Comparison of ENCODE assay signal across 8 cellular contexts in the genomic region with DNA sequence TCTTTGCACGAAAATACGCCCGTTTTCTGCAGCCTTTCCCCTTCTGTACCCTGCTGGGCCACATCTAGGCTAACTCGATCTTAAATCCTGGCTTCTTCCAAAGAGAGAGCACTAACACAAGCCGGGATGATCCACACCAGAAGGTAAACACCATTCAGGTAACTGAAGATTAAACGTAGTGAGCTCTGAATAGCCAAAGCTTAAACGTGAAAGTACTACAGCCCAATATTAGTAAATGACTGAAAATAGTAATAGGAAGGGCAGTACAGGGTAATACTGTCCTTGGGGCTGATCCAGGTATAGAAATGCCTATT. TPM values are rescaled to one million over a fixed set of nuclear protein-coding genes. Genes with fewer than 3 reads are reported as not detected.
A peak's percentile ranks its signal among the peaks of the same experiment; 100 is the strongest.
DNase-seq lines count a peak whose midpoint lies in the region; ATAC-seq and TF ChIP-seq lines count a peak whose summit lies in the region.

No MANE protein-coding gene starts in this region.

- CTCF ChIA-PET in MCF 10A (lab: Yijun Ruan, JAX), result interaction anchor here (0.7 to 1.3 kb wide), 3 partner anchors 9 to 605 kb away, joined by 3 to 18 read pairs (median 3); partner anchors contain the start of genes CCDC142 and TTC31

- no peak for TF ChIP-seq POLR2A in vagina (IDR thresholded peaks at IDR 0.05)

- H3K4me1 Mint-ChIP-seq in MCF 10A (ENCODE audit: insufficient read depth, unreplicated experiment) (peaks cover 8% of the 10 kb centered on the region), memory B cell (peaks cover 15% of the 10 kb centered on the region)

- peak overlapping the region; percentile 84 for H3K27ac ChIP-seq in vagina

- H3K36me3 Mint-ChIP-seq in MCF 10A (ENCODE audit: insufficient read depth, unreplicated experiment) (peaks cover 37% of the 10 kb centered on the region), memory B cell (peaks cover 10% of the 10 kb centered on the region)

- intact Hi-C loops in Right ventricle myocardium inferior (cut with DNase I), result no loop called here
- intact Hi-C loops in cardiac septum (cut with DNase I), result no loop called here
- intact Hi-C loops in MCF 10A (cut with micrococcal nuclease), result no loop called here
- intact Hi-C loops in vagina (cut with DNase I), result no loop called here

- DNase-seq in Right ventricle myocardium inferior (ENCODE audit: missing footprints) (no peak), cardiac septum (ENCODE audit: low spot score) (no peak), MCF 10A (ENCODE audit: unreplicated experiment) (no peak), memory B cell (ENCODE audit: low spot score in 2 of 2) (no peak), vagina (ENCODE audit: extremely low spot score in 2 of 2) (no peak), OCI-M2 (lab: John Stamatoyannopoulos, UW; ENCODE audit: unreplicated experiment) (no peak), HUDEP-2 (lab: John Stamatoyannopoulos, UW; ENCODE audit: unreplicated experiment in 76 of 76) (no peak)

- no peaks in the 10 kb centered on the region for H3K9me3 ChIP-seq in vagina

- peaks cover 22% of the 10 kb centered on the region for H3K4me1 ChIP-seq in vagina

- H3K27ac Mint-ChIP-seq in MCF 10A (ENCODE audit: low read depth, unreplicated experiment), result peak overlapping the region; percentile 97
- peak overlapping the region; percentile 97 for H3K27ac Mint-ChIP-seq in memory B cell

- H3K27me3 ChIP-seq in vagina, result no peaks in the 10 kb centered on the region

- H3K4me3 Mint-ChIP-seq in MCF 10A (ENCODE audit: unreplicated experiment) (peak overlapping the region; percentile 94), memory B cell (peak overlapping the region; percentile 96)

- peak overlapping the region; percentile 60 to 91 for H3K4me3 ChIP-seq in vagina

- H3K9me3 Mint-ChIP-seq in MCF 10A (ENCODE audit: unreplicated experiment) (no peaks in the 10 kb centered on the region), memory B cell (no peaks in the 10 kb centered on the region)

- H3K36me3 ChIP-seq in vagina, result peaks cover 0 to 20% of the 10 kb centered on the region in 2 donors

- H3K27me3 Mint-ChIP-seq in MCF 10A (ENCODE audit: insufficient read depth, unreplicated experiment) (no peaks in the 10 kb centered on the region), memory B cell (no peaks in the 10 kb centered on the region)

- POLR2A ChIA-PET in MCF 10A (lab: Yijun Ruan, JAX), result interaction anchor here (0.6 to 5.7 kb wide), 12 partner anchors 9 to 736 kb away, joined by 3 to 84 read pairs (median 4); partner anchors contain the start of genes C2orf81, CCDC142, HTRA2 and INO80B

- TF ChIP-seq CTCF in MCF 10A (IDR thresholded peaks at IDR 0.05; ENCODE audit: unreplicated experiment) (no peak), vagina (IDR thresholded peaks at IDR 0.05) (no peak)

- BruUV-seq in MCF 10A (replicated peaks; lab: Mats Ljungman, UMichigan), result TSS peak; percentile 92

- ATAC-seq in Right ventricle myocardium inferior, result peak; percentile 0
- ATAC-seq in memory B cell (ENCODE audit: low read depth), result no peak
- no peak for ATAC-seq in HG03025 (IDR thresholded peaks at IDR 0.05; ENCODE audit: low FRiP score, unreplicated experiment)

RNA-seq across cellular contexts. Expression of gene MRPL53, which starts 0.4 kb away (rescaled TPM):
- total RNA-seq in Right ventricle myocardium inferior (167 TPM), cardiac septum (134 TPM), MCF 10A (2022) (115 and 123 TPM in 2 replicates), vagina (40.3 TPM)

RNA-seq across cellular contexts. Expression of gene MOGS, which starts 7.7 kb away (rescaled TPM):
- 20.7 TPM for total RNA-seq in Right ventricle myocardium inferior
- 20.6 TPM for total RNA-seq in cardiac septum
- 60.4 and 67.9 TPM in 2 replicates for total RNA-seq in MCF 10A (2022)
- total RNA-seq in vagina, result 23.6 TPM

RNA-seq across cellular contexts. Expression of gene CCDC142, which starts 9.9 kb away (rescaled TPM):
- total RNA-seq in Right ventricle myocardium inferior (8.3 TPM), cardiac septum (8.0 TPM), MCF 10A (2022) (10.1 and 16.4 TPM in 2 replicates), vagina (41.3 TPM)

RNA-seq across cellular contexts. Expression of gene TTC31, which starts 10.0 kb away (rescaled TPM):
- 12.2 TPM for total RNA-seq in Right ventricle myocardium inferior
- 11.2 TPM for total RNA-seq in cardiac septum
- 17.6 and 18.1 TPM in 2 replicates for total RNA-seq in MCF 10A (2022)
- total RNA-seq in vagina, result 11.8 TPM

RNA-seq across cellular contexts. Expression of gene WBP1, which starts 14.7 kb away (rescaled TPM):
- 44.3 TPM for total RNA-seq in Right ventricle myocardium inferior
- 47.7 TPM for total RNA-seq in cardiac septum
- 45.7 and 46.5 TPM in 2 replicates for total RNA-seq in MCF 10A (2022)
- 63.1 TPM for total RNA-seq in vagina
